In the genomic region with DNA sequence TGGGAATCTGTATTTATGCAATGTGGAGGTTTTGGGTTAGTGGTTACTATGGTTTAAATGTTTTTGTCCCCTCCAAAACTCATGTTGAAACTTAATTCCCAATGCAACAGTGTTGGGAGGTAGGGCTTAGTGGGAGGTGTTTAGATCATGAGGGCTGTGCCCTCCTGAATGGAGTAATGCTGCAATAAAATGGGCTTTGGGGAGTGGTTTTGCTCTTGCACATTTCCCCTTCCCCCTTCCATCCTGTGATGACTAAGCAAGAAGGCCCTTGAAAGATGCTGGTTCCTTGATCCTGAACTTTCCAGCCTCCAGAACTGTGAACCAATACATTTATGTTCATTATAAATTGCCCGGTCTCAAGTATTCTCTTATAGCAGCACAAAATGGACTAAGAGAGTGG, we compare ENCODE assay signal across 13 cellular contexts. TPM values are rescaled to one million over a fixed set of nuclear protein-coding genes. Genes with fewer than 3 reads are reported as not detected.
A peak's percentile ranks its signal among the peaks of the same experiment; 100 is the strongest.
DNase-seq lines count a peak whose midpoint lies in the region; ATAC-seq and TF ChIP-seq lines count a peak whose summit lies in the region.
"Had no signal": no experiment of that assay in that cellular context is flagged by ENCODE, and none has a peak within 500 bp of the region (broad histone marks: within the 10 kb centered on the region; RNA-seq: fewer than 3 reads in every experiment).

No MANE protein-coding gene starts in this region.

- TF ChIP-seq POLR2A in testis (IDR thresholded peaks at IDR 0.05), result no peak

- intact Hi-C loops in testis (cut with DNase I; ENCODE audit: low total_unique reads), result no loop called here

- no peaks in the 10 kb centered on the region for H3K9me3 ChIP-seq in testis

- ATAC-seq in GM21737 (IDR thresholded peaks at IDR 0.05; ENCODE audit: unreplicated experiment), result no peak
- ATAC-seq: naive thymus-derived CD4-positive, alpha-beta T cell; stimulated activated naive CD8-positive, alpha-beta T cell treated with anti-CD3 and anti-CD28 coated beads, Interleukin-15, amount 100 ng/mL, for 72 hours had no signal

- 90 to 100% methylated on average over 1 of the region's 1 CpG for WGBS in testis, 2 donors

- no peak for TF ChIP-seq CTCF in testis (IDR thresholded peaks at IDR 0.05)

- no peaks in the 10 kb centered on the region for H3K4me1 ChIP-seq in testis

- H3K27me3 ChIP-seq in testis, result no peaks in the 10 kb centered on the region
- H3K27me3 ChIP-seq: dorsolateral prefrontal cortex had no signal

- H3K27ac ChIP-seq in testis, result no peak overlapping the region
- H3K27ac ChIP-seq: dorsolateral prefrontal cortex, WERI-Rb-1 had no signal

- H3K36me3 ChIP-seq in testis (ENCODE audit: low read depth, missing control alignments), result no peaks in the 10 kb centered on the region
- H3K36me3 ChIP-seq: WERI-Rb-1 had no signal

- no peak overlapping the region for H3K4me3 ChIP-seq in testis
- H3K4me3 ChIP-seq: dorsolateral prefrontal cortex had no signal

- DNase-seq in Daoy (ENCODE audit: low read depth) (peak; percentile 79), LoVo (ENCODE audit: low spot score) (peak; percentile 16), SKM-1 (lab: John Stamatoyannopoulos, UW; ENCODE audit: unreplicated experiment) (peak; percentile 61), islet precursor cell (peak; percentile 61), testis (no peak), NCI-H1048 (lab: John Stamatoyannopoulos, UW) (no peak)
- no peak for DNase-seq in stimulated activated naive CD4-positive, alpha-beta T cell (lab: John Stamatoyannopoulos, UW)
- DNase-seq: dorsolateral prefrontal cortex; naive thymus-derived CD4-positive, alpha-beta T cell; stimulated activated CD4-positive, alpha-beta T cell treated with anti-CD3 and anti-CD28 coated beads, Interleukin-15, amount 100 ng/mL, for 24 hours; stimulated activated naive CD8-positive, alpha-beta T cell treated with anti-CD3 and anti-CD28 coated beads, Interleukin-15, amount 100 ng/mL, for 72 hours; WERI-Rb-1 had no signal

RNA-seq across cellular contexts. Expression of a gene that starts 9.2 kb away (rescaled TPM):
- 167 and 198 TPM in 2 replicates for total RNA-seq in Daoy (2014; rRNA removed; shearing (Covaris generic))
- total RNA-seq in testis, result 10 to 100 TPM; 25.1 to 26.2 TPM
- polyA plus RNA-seq in testis (ENCODE audit: insufficient read depth, low read depth, low replicate concordance), result 30.1 TPM

RNA-seq across cellular contexts. Expression of a gene that starts 27.0 kb away (rescaled TPM):
- not detected in 2 replicates for total RNA-seq in Daoy (2014; rRNA removed; shearing (Covaris generic))
- total RNA-seq in testis, result under 1 TPM in 1 of 2 donors, not detected in 1; 0.12 TPM
- 1.5 TPM for polyA plus RNA-seq in testis (ENCODE audit: insufficient read depth, low read depth, low replicate concordance)
- total RNA-seq: naive thymus-derived CD4-positive, alpha-beta T cell had no signal
- polyA plus RNA-seq: naive thymus-derived CD4-positive, alpha-beta T cell had no signal

RNA-seq across cellular contexts. Expression of a gene that starts 32.1 kb away (rescaled TPM):
- total RNA-seq in Daoy (2014; rRNA removed; shearing (Covaris generic)), result 697 and 819 TPM in 2 replicates
- total RNA-seq in testis, result 100 to 1,000 TPM; 275 to 283 TPM
- polyA plus RNA-seq in testis (ENCODE audit: insufficient read depth, low read depth, low replicate concordance), result 357 TPM

Comparison
In these comparisons a context has a peak if more than half of its experiments do, and no peak if none do; other contexts are left out.
1. DNase-seq: peak in Daoy (single experiment), LoVo (single experiment), SKM-1 (single experiment) and islet precursor cell (single experiment); none in testis (single experiment), NCI-H1048 (single experiment) and stimulated activated naive CD4-positive, alpha-beta T cell (0 of 6).